In genomic region chr10:69242037-69242843, GRCh38 we compare ENCODE assay signal across 1 cellular context.
TF ChIP-seq lines count a peak whose summit lies in the region.

No MANE protein-coding gene starts in this region.

TF ChIP-seq in GM23338, 12 proteins besides CTCF, POLR2A, EP300 and RAD21 (continued from another document):
- TF ChIP-seq ZNF462 (CRISPR knock-in tag; IDR thresholded peaks at IDR 0.05), result no peak
